In genomic region chr5:14580037-14581034, GRCh38 we compare ENCODE assay signal across 8 cellular contexts. TPM values are rescaled to one million over a fixed set of nuclear protein-coding genes. Genes with fewer than 3 reads are reported as not detected.
A peak's percentile ranks its signal among the peaks of the same experiment; 100 is the strongest.
DNase-seq lines count a peak whose midpoint lies in the region; ATAC-seq, FAIRE-seq and TF ChIP-seq lines count a peak whose summit lies in the region.

No MANE protein-coding gene starts in this region.

- WGBS in small intestine, 3 donors: 40 to 73% (median 58%) methylated on average over 7 of the region's 7 CpGs

- H3K4me3 Mint-ChIP-seq in activated T-cell treated with anti-CD3 and anti-CD28 coated beads, Interleukin-2, amount 50 U/mL, for 4 hours: peak overlapping the region; percentile 60

- H3K27me3 ChIP-seq in small intestine (ENCODE audit: control insufficient read depth in 2 of 2, insufficient read depth in 2 of 2, low read length in 2 of 2): no peaks in the 10 kb centered on the region

- peaks cover under 1 to 7% of the 10 kb centered on the region in 2 donors for H3K4me1 ChIP-seq in small intestine (ENCODE audit: control insufficient read depth in 2 of 2, insufficient read depth in 1 of 2, low read depth in 1 of 2, low read length in 1 of 2)

- FAIRE-seq in small intestine (lab: Jason Lieb, UNC): no peak

- H3K36me3 ChIP-seq in small intestine (ENCODE audit: control insufficient read depth in 2 of 2, insufficient read depth in 2 of 2, low read length in 2 of 2): no peaks in the 10 kb centered on the region

- H3K9me3 Mint-ChIP-seq in activated T-cell treated with anti-CD3 and anti-CD28 coated beads, Interleukin-2, amount 50 U/mL, for 4 hours: no peaks in the 10 kb centered on the region

- peaks cover 6% of the 10 kb centered on the region for H3K36me3 Mint-ChIP-seq in activated T-cell treated with anti-CD3 and anti-CD28 coated beads, Interleukin-2, amount 50 U/mL, for 4 hours (ENCODE audit: insufficient read depth)

- no peak for ATAC-seq in activated T-cell treated with anti-CD3 and anti-CD28 coated beads, Interleukin-2, amount 50 U/mL, for 4 hours
- ATAC-seq in GM18858 (IDR thresholded peaks at IDR 0.05; ENCODE audit: unreplicated experiment): no peak

- no peak overlapping the region for H3K27ac ChIP-seq in coronary artery
- no peak overlapping the region for H3K27ac ChIP-seq in small intestine (ENCODE audit: low read depth in 1 of 2, low read length in 1 of 2)

- peaks cover 24% of the 10 kb centered on the region for H3K4me1 Mint-ChIP-seq in activated T-cell treated with anti-CD3 and anti-CD28 coated beads, Interleukin-2, amount 50 U/mL, for 4 hours (ENCODE audit: low read depth)

- H3K27me3 Mint-ChIP-seq in activated T-cell treated with anti-CD3 and anti-CD28 coated beads, Interleukin-2, amount 50 U/mL, for 4 hours (ENCODE audit: low read depth): peaks cover 3% of the 10 kb centered on the region

- no peaks in the 10 kb centered on the region for H3K9me3 ChIP-seq in small intestine (ENCODE audit: control insufficient read depth, low read depth)

- TF ChIP-seq CTCF in coronary artery (IDR thresholded peaks at IDR 0.05): no peak

- DNase-seq in activated T-cell treated with anti-CD3 and anti-CD28 coated beads, Interleukin-2, amount 50 U/mL, for 4 hours: no peak
- DNase-seq in activated T-cell treated with anti-CD3 and anti-CD28 coated beads for 4 hours (no peak), NCI-H446 treated with DMSO at 0.1 percent for 48 hours (lab: John Stamatoyannopoulos, UW) (peak; percentile 63), coronary artery (ENCODE audit: low spot score) (no peak), small intestine (peak; percentile 86), GOT3 (lab: John Stamatoyannopoulos, UW) (no peak), D341Med (ENCODE audit: low spot score) (no peak)

- H3K4me3 ChIP-seq in coronary artery (peak overlapping the region; percentile 94), small intestine (ENCODE audit: low read depth in 1 of 2, low read length in 2 of 2) (no peak overlapping the region)

RNA-seq across cellular contexts. Expression of gene OTULINL, which starts 1.3 kb away (rescaled TPM):
- total RNA-seq in activated T-cell treated with anti-CD3 and anti-CD28 coated beads, Interleukin-2, amount 50 U/mL, for 4 hours: 1 to 10 TPM; 4.0 to 5.6 (median 4.8) TPM
- polyA plus RNA-seq in small intestine: 10 to 100 TPM in 1 of 3 donors, 1 to 10 TPM in 2; 4.7 to 17.6 (median 6.5) TPM

Comparison
In these comparisons a context has a peak if more than half of its experiments do, and no peak if none do; other contexts are left out.
1. DNase-seq: peak in NCI-H446 treated with DMSO at 0.1 percent for 48 hours (single experiment) and small intestine (single experiment); none in activated T-cell treated with anti-CD3 and anti-CD28 coated beads, Interleukin-2, amount 50 U/mL, for 4 hours (single experiment), activated T-cell treated with anti-CD3 and anti-CD28 coated beads for 4 hours (single experiment), coronary artery (single experiment), GOT3 (single experiment) and D341Med (single experiment).